In genomic region chr10:100826661-100826982, GRCh38 we compare ENCODE assay signal across 10 cellular contexts.
DNase-seq lines count a peak whose midpoint lies in the region; ATAC-seq, FAIRE-seq and TF ChIP-seq lines count a peak whose summit lies in the region.
"Had no signal": no experiment of that assay in that cellular context is flagged by ENCODE, and none has a peak within 500 bp of the region (broad histone marks: within the 10 kb centered on the region; RNA-seq: fewer than 3 reads in every experiment).

No MANE protein-coding gene starts in this region.

- no peak overlapping the region for H3K9ac ChIP-seq in iPS-18a (ENCODE audit: low read length)
- no peak overlapping the region for H3K9ac ChIP-seq in skeletal muscle satellite cell (ENCODE audit: low read depth, low read length)
- no peak overlapping the region for H3K9ac ChIP-seq in kidney (ENCODE audit: low read length in 2 of 2)

- peaks cover 9% of the 10 kb centered on the region for H4K20me1 ChIP-seq in GM23338 (replicated peaks; ENCODE audit: insufficient read depth)

- intact Hi-C loops in CD14-positive monocyte (cut with micrococcal nuclease): no loop called here
- intact Hi-C loops in kidney (cut with DNase I): no loop called here

- H3K36me3 Mint-ChIP-seq in GM23338 (ENCODE audit: low read depth) (no peaks in the 10 kb centered on the region; the same call in 2 of the 3 replicates), CD14-positive monocyte (peaks cover 3 to 10% of the 10 kb centered on the region in 2 donors)
- no peaks in the 10 kb centered on the region for H3K36me3 Mint-ChIP-seq in activated CD8-positive, alpha-beta T cell treated with anti-CD3 and anti-CD28 coated beads, Interleukin-2, amount 10 ng/mL, durations not matched to agents 7 days and 5 days (ENCODE audit: low read depth)

- H3K4me1 Mint-ChIP-seq in GM23338 (peaks cover 39% of the 10 kb centered on the region), CD14-positive monocyte (peaks cover 28% of the 10 kb centered on the region)
- H3K4me1 Mint-ChIP-seq in activated CD8-positive, alpha-beta T cell treated with anti-CD3 and anti-CD28 coated beads, Interleukin-2, amount 10 ng/mL, durations not matched to agents 7 days and 5 days (ENCODE audit: low read depth): peaks cover 31% of the 10 kb centered on the region

- POLR2A ChIA-PET in activated CD8-positive, alpha-beta T cell treated with anti-CD3 and anti-CD28 coated beads, Interleukin-2, amount 10 ng/mL, durations not matched to agents 7 days and 5 days (lab: Charles Lee): no interaction called here

- H2AFZ ChIP-seq in GM23338: no peak overlapping the region

- no peak for ATAC-seq in GM23338
- no peak for ATAC-seq in activated CD8-positive, alpha-beta T cell treated with anti-CD3 and anti-CD28 coated beads, Interleukin-2, amount 10 ng/mL, durations not matched to agents 7 days and 5 days
- ATAC-seq: gastroesophageal sphincter had no signal

- FAIRE-seq in kidney (lab: Jason Lieb, UNC): no peak

- H3K27me3 Mint-ChIP-seq in GM23338 (ENCODE audit: insufficient read depth, low read depth, poor library complexity) (peaks cover 93% of the 10 kb centered on the region), CD14-positive monocyte (ENCODE audit: low read depth in 3 of 3) (peaks cover 81 to 96% (median 91%) of the 10 kb centered on the region in 3 donors)
- H3K27me3 Mint-ChIP-seq in activated CD8-positive, alpha-beta T cell treated with anti-CD3 and anti-CD28 coated beads, Interleukin-2, amount 10 ng/mL, durations not matched to agents 7 days and 5 days (ENCODE audit: low read depth): peaks cover 81% of the 10 kb centered on the region

- H3K9me3 ChIP-seq in iPS-18a (ENCODE audit: control insufficient read depth, low read depth, low read length): no peaks in the 10 kb centered on the region
- no peaks in the 10 kb centered on the region for H3K9me3 ChIP-seq in skeletal muscle satellite cell (replicated peaks; ENCODE audit: low read length)
- no peaks in the 10 kb centered on the region for H3K9me3 ChIP-seq in kidney (ENCODE audit: control insufficient read depth in 1 of 2, low read length in 2 of 2)
- H3K9me3 ChIP-seq: gastroesophageal sphincter had no signal

- no peak for TF ChIP-seq CTCF in GM23338 (conservative IDR thresholded peaks at IDR 0.05; ENCODE audit: low read depth in 2 of 2)
- TF ChIP-seq CTCF in CD14-positive monocyte (IDR thresholded peaks at IDR 0.05): no peak
- no peak for TF ChIP-seq CTCF in kidney (IDR thresholded peaks at IDR 0.05; ENCODE audit: borderline replicate concordance, extremely low read depth, insufficient read depth)

- no peak overlapping the region for H3K27ac ChIP-seq in GM23338 (ENCODE audit: low read depth)
- H3K27ac ChIP-seq in iPS-18a (ENCODE audit: low read length): no peak overlapping the region
- H3K27ac ChIP-seq in kidney (ENCODE audit: low read depth in 2 of 2, low read length in 2 of 2): no peak overlapping the region
- H3K27ac ChIP-seq: gastroesophageal sphincter had no signal

- H3K4me2 ChIP-seq in GM23338 (peak overlapping the region; percentile 77), skeletal muscle satellite cell (ENCODE audit: low read length) (peak overlapping the region; percentile 41)

- H3K27ac Mint-ChIP-seq in GM23338 (no peak overlapping the region), CD14-positive monocyte (no peak overlapping the region)
- no peak overlapping the region for H3K27ac Mint-ChIP-seq in activated CD8-positive, alpha-beta T cell treated with anti-CD3 and anti-CD28 coated beads, Interleukin-2, amount 10 ng/mL, durations not matched to agents 7 days and 5 days

- H3K4me3 ChIP-seq in GM23338 (peak overlapping the region; percentile 52), iPS-18a (ENCODE audit: low read length) (peak overlapping the region; percentile 39), skeletal muscle satellite cell (ENCODE audit: low read length) (no peak overlapping the region), kidney (ENCODE audit: low read length in 2 of 2) (no peak overlapping the region)

- peaks cover 2% of the 10 kb centered on the region; the same call in 2 of the 3 replicates for H3K9me3 Mint-ChIP-seq in GM23338
- no peaks in the 10 kb centered on the region for H3K9me3 Mint-ChIP-seq in activated CD8-positive, alpha-beta T cell treated with anti-CD3 and anti-CD28 coated beads, Interleukin-2, amount 10 ng/mL, durations not matched to agents 7 days and 5 days (ENCODE audit: insufficient read depth)
- H3K9me3 Mint-ChIP-seq in CD14-positive monocyte: peaks cover 0 to 29% (median 16%) of the 10 kb centered on the region in 7 donors

- DNase-seq in GM23338 (ENCODE audit: low spot score) (no peak), CD14-positive monocyte (ENCODE audit: low spot score) (no peak), kidney (no peak), OCI-M2 (lab: John Stamatoyannopoulos, UW; ENCODE audit: unreplicated experiment) (no peak), NCI-H128 (lab: John Stamatoyannopoulos, UW; ENCODE audit: unreplicated experiment) (no peak)
- no peak for DNase-seq in activated CD8-positive, alpha-beta T cell treated with anti-CD3 and anti-CD28 coated beads, Interleukin-2, amount 10 ng/mL, durations not matched to agents 7 days and 5 days
- DNase-seq: T1000 had no signal

- H3K4me3 Mint-ChIP-seq in GM23338: peak overlapping the region; percentile 48; the same call in 2 of the 3 replicates
- H3K4me3 Mint-ChIP-seq in activated CD8-positive, alpha-beta T cell treated with anti-CD3 and anti-CD28 coated beads, Interleukin-2, amount 10 ng/mL, durations not matched to agents 7 days and 5 days: peak overlapping the region; percentile 58
- peak overlapping the region in 1 of 2 donors; percentile 68 for H3K4me3 Mint-ChIP-seq in CD14-positive monocyte

- H3K79me2 ChIP-seq in GM23338 (replicated peaks; ENCODE audit: insufficient read depth): no peaks in the 10 kb centered on the region

- H3K27me3 ChIP-seq in GM23338 (ENCODE audit: insufficient read depth) (peaks cover 100% of the 10 kb centered on the region), iPS-18a (ENCODE audit: control insufficient read depth, insufficient read depth, low read length) (peaks cover 100% of the 10 kb centered on the region), skeletal muscle satellite cell (ENCODE audit: control insufficient read depth, insufficient read depth, low read length) (peaks cover 96% of the 10 kb centered on the region)

- H3F3A ChIP-seq in GM23338 (replicated peaks; ENCODE audit: low read depth): no peaks in the 10 kb centered on the region

- no peaks in the 10 kb centered on the region for H3K9me2 ChIP-seq in GM23338 (ENCODE audit: insufficient read depth)

- H3K36me3 ChIP-seq in GM23338 (ENCODE audit: insufficient read depth) (no peaks in the 10 kb centered on the region), iPS-18a (ENCODE audit: control insufficient read depth, low read depth, low read length) (no peaks in the 10 kb centered on the region), skeletal muscle satellite cell (ENCODE audit: insufficient read depth, low read length) (no peaks in the 10 kb centered on the region), kidney (ENCODE audit: control insufficient read depth in 1 of 2, insufficient read depth in 2 of 2, low read length in 2 of 2) (peaks cover 7 to 13% of the 10 kb centered on the region in 2 donors)
- H3K36me3 ChIP-seq: gastroesophageal sphincter had no signal

- CTCF ChIA-PET in activated CD8-positive, alpha-beta T cell treated with anti-CD3 and anti-CD28 coated beads, Interleukin-2, amount 10 ng/mL, durations not matched to agents 7 days and 5 days (lab: Charles Lee): no interaction called here

- peaks cover 26% of the 10 kb centered on the region for H3K4me1 ChIP-seq in GM23338 (ENCODE audit: insufficient read depth)
- H3K4me1 ChIP-seq in iPS-18a (ENCODE audit: control insufficient read depth, low read depth, low read length): peaks cover 10% of the 10 kb centered on the region
- H3K4me1 ChIP-seq in skeletal muscle satellite cell (ENCODE audit: control insufficient read depth, insufficient read depth, low read length): peaks cover 15% of the 10 kb centered on the region
- peaks cover 0 to 2% of the 10 kb centered on the region in 2 donors for H3K4me1 ChIP-seq in kidney (ENCODE audit: control insufficient read depth in 1 of 2, insufficient read depth in 1 of 2, low read depth in 1 of 2, low read length in 2 of 2)

TF ChIP-seq in GM23338, 12 proteins besides CTCF, POLR2A, EP300 and RAD21 (continues in another document):
- TF ChIP-seq EZH2phosphoT487 (IDR thresholded peaks at IDR 0.05; ENCODE audit: unreplicated experiment) (no peak), ZNF331 (CRISPR knock-in tag; IDR thresholded peaks at IDR 0.05; ENCODE audit: low read depth) (no peak), STAT1 (IDR thresholded peaks at IDR 0.05; ENCODE audit: unreplicated experiment) (no peak)
- TF ChIP-seq, protein P1, sequence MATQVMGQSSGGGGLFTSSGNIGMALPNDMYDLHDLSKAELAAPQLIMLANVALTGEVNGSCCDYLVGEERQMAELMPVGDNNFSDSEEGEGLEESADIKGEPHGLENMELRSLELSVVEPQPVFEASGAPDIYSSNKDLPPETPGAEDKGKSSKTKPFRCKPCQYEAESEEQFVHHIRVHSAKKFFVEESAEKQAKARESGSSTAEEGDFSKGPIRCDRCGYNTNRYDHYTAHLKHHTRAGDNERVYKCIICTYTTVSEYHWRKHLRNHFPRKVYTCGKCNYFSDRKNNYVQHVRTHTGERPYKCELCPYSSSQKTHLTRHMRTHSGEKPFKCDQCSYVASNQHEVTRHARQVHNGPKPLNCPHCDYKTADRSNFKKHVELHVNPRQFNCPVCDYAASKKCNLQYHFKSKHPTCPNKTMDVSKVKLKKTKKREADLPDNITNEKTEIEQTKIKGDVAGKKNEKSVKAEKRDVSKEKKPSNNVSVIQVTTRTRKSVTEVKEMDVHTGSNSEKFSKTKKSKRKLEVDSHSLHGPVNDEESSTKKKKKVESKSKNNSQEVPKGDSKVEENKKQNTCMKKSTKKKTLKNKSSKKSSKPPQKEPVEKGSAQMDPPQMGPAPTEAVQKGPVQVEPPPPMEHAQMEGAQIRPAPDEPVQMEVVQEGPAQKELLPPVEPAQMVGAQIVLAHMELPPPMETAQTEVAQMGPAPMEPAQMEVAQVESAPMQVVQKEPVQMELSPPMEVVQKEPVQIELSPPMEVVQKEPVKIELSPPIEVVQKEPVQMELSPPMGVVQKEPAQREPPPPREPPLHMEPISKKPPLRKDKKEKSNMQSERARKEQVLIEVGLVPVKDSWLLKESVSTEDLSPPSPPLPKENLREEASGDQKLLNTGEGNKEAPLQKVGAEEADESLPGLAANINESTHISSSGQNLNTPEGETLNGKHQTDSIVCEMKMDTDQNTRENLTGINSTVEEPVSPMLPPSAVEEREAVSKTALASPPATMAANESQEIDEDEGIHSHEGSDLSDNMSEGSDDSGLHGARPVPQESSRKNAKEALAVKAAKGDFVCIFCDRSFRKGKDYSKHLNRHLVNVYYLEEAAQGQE (IDR thresholded peaks at IDR 0.05; ENCODE audit: unreplicated experiment): no peak

Comparison
In these comparisons a context has a peak if more than half of its experiments do, and no peak if none do; other contexts are left out.
1. H3K4me3 ChIP-seq: peak in GM23338 (single experiment) and iPS-18a (single experiment); none in skeletal muscle satellite cell (single experiment) and kidney (0 of 2).